13 cellular contexts compared by ENCODE assay signal in the genomic region with DNA sequence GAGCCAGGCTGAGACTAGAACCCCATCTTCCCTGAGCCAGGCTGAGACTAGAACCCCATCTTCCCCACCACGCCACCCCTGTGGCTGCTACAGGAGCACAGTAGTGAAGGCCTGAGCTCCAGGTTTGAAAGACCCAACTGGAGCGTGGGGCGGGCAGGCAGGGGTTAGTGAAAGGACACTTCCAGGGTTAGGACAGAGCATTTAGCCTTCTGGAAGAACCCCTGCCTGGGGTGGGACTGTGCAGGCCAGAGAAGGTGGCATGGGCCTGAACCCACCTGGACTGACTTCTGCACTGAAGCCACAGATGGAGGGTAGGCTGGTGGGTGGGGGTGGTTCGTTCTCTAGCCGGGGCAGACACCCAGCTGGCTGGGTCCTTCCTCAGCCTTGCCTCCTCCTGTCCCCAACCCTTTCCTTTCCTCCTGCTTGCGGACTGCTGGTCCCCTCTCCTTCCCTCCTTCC. TPM values are rescaled to one million over a fixed set of nuclear protein-coding genes. Genes with fewer than 3 reads are reported as not detected.
DNase-seq lines count a peak whose midpoint lies in the region; ATAC-seq and TF ChIP-seq lines count a peak whose summit lies in the region.
"Had no signal": no experiment of that assay in that cellular context is flagged by ENCODE, and none has a peak within 500 bp of the region (broad histone marks: within the 10 kb centered on the region; RNA-seq: fewer than 3 reads in every experiment).

No MANE protein-coding gene starts in this region.

- H3K9me3 ChIP-seq in WERI-Rb-1 (ENCODE audit: severe bottlenecking): no peaks in the 10 kb centered on the region

- peaks cover 98% of the 10 kb centered on the region for H3K36me3 ChIP-seq in WERI-Rb-1

- peak overlapping the region in 1 of 2 donors; percentile 90 for H3K27ac Mint-ChIP-seq in stimulated activated naive CD8-positive, alpha-beta T cell treated with anti-CD3 and anti-CD28 coated beads, Interleukin-15, amount 100 ng/mL, for 72 hours

- peak overlapping the region in 1 of 2 donors; percentile 38 for H3K4me3 Mint-ChIP-seq in stimulated activated naive CD8-positive, alpha-beta T cell treated with anti-CD3 and anti-CD28 coated beads, Interleukin-15, amount 100 ng/mL, for 72 hours
- H3K4me3 Mint-ChIP-seq: type B pancreatic cell had no signal

- H3K9me3 Mint-ChIP-seq in stimulated activated naive CD8-positive, alpha-beta T cell treated with anti-CD3 and anti-CD28 coated beads, Interleukin-15, amount 100 ng/mL, for 72 hours: no peaks in the 10 kb centered on the region
- H3K9me3 Mint-ChIP-seq: type B pancreatic cell had no signal

- H3K4me1 Mint-ChIP-seq in stimulated activated naive CD8-positive, alpha-beta T cell treated with anti-CD3 and anti-CD28 coated beads, Interleukin-15, amount 100 ng/mL, for 72 hours: peaks cover 63% of the 10 kb centered on the region

- no peaks in the 10 kb centered on the region for H3K27me3 Mint-ChIP-seq in stimulated activated naive CD8-positive, alpha-beta T cell treated with anti-CD3 and anti-CD28 coated beads, Interleukin-15, amount 100 ng/mL, for 72 hours
- H3K27me3 Mint-ChIP-seq: type B pancreatic cell had no signal

- peak; percentile 0 for ATAC-seq in left lobe of liver
- peak; percentile 3 for ATAC-seq in stimulated activated naive CD8-positive, alpha-beta T cell treated with anti-CD3 and anti-CD28 coated beads, Interleukin-15, amount 100 ng/mL, for 72 hours
- no peak for ATAC-seq in GM19467 (IDR thresholded peaks at IDR 0.05; ENCODE audit: unreplicated experiment)
- no peak for ATAC-seq in HG02852 (IDR thresholded peaks at IDR 0.05; ENCODE audit: unreplicated experiment)
- ATAC-seq: PC-3 had no signal

- no peak overlapping the region for H3K4me3 ChIP-seq in WERI-Rb-1 (ENCODE audit: low read depth, low read length)

- no peak for TF ChIP-seq CTCF in WERI-Rb-1 (IDR thresholded peaks at IDR 0.05; ENCODE audit: low read depth, low read length)

- no peaks in the 10 kb centered on the region for H3K27me3 ChIP-seq in WERI-Rb-1 (ENCODE audit: insufficient read depth, low read depth, severe bottlenecking)

- peak overlapping the region; percentile 29; the same call in 1 of the 2 replicates for H3K27ac ChIP-seq in WERI-Rb-1

- peak; percentile 32 for DNase-seq in activated CD4-positive, CD25-positive, alpha-beta regulatory T cell treated with anti-CD3 and anti-CD28 coated beads, Interleukin-2, amount 50 U/mL, for 72 hours
- DNase-seq in activated CD4-positive, CD25-positive, alpha-beta regulatory T cell (lab: John Stamatoyannopoulos, UW): no peak
- DNase-seq in WERI-Rb-1: no peak
- peak; percentile 54 for DNase-seq in left lobe of liver (ENCODE audit: low spot score)
- DNase-seq in stimulated activated naive CD8-positive, alpha-beta T cell treated with anti-CD3 and anti-CD28 coated beads, Interleukin-15, amount 100 ng/mL, for 72 hours: peak in 1 of 2 donors; percentile 18
- no peak for DNase-seq in COLO829 (ENCODE audit: low spot score)
- DNase-seq: effector CD8-positive, alpha-beta T cell; GOT3; kidney glomerular epithelial cell; PC-3 had no signal

RNA-seq across cellular contexts. Expression of a gene that starts 24.1 kb away (rescaled TPM):
- total RNA-seq in left lobe of liver: 183 TPM

RNA-seq across cellular contexts. Expression of a gene that starts 26.0 kb away (rescaled TPM):
- 14.4 TPM for total RNA-seq in left lobe of liver

RNA-seq across cellular contexts. Expression of a gene that starts 31.0 kb away (rescaled TPM):
- total RNA-seq in left lobe of liver: 16.6 TPM

RNA-seq across cellular contexts. Expression of a gene that starts 50.0 kb away (rescaled TPM):
- 29.0 TPM for total RNA-seq in left lobe of liver

Comparison
In these comparisons a context has a peak if more than half of its experiments do, and no peak if none do; other contexts are left out.
1. DNase-seq: peak in activated CD4-positive, CD25-positive, alpha-beta regulatory T cell treated with anti-CD3 and anti-CD28 coated beads, Interleukin-2, amount 50 U/mL, for 72 hours (single experiment) and left lobe of liver (single experiment); none in activated CD4-positive, CD25-positive, alpha-beta regulatory T cell (0 of 4), WERI-Rb-1 (single experiment) and COLO829 (single experiment).
2. ATAC-seq: peak in left lobe of liver (single experiment) and stimulated activated naive CD8-positive, alpha-beta T cell treated with anti-CD3 and anti-CD28 coated beads, Interleukin-15, amount 100 ng/mL, for 72 hours (single experiment); none in GM19467 (single experiment) and HG02852 (single experiment).